5 cellular contexts compared by ENCODE assay signal in genomic region chr14:94588311-94588710, GRCh38. TPM values are rescaled to one million over a fixed set of nuclear protein-coding genes. Genes with fewer than 3 reads are reported as not detected.
"Had no signal": no experiment of that assay in that cellular context is flagged by ENCODE, and none has a peak within 500 bp of the region (broad histone marks: within the 10 kb centered on the region; RNA-seq: fewer than 3 reads in every experiment).

No MANE protein-coding gene starts in this region.

- H3K4me2 ChIP-seq: GM23338 had no signal

- H2AFZ ChIP-seq: GM23338 had no signal

- DNase-seq: H9, HCEC 1CT had no signal

- ATAC-seq: GM23338 had no signal

- H3K4me3 ChIP-seq: GM23338 had no signal

RNA-seq across cellular contexts. Expression of gene SERPINA5, which starts 7.1 kb away (rescaled TPM):
- polyA plus RNA-seq: IgD-negative memory B cell had no signal

RNA-seq across cellular contexts. Expression of gene SERPINA3, which starts 23.9 kb away (rescaled TPM):
- total RNA-seq: GM23338, H1, H9 had no signal
- polyA plus RNA-seq: GM23338, H1, IgD-negative memory B cell had no signal

RNA-seq across cellular contexts. Expression of gene SERPINA4, which starts 27.1 kb away (rescaled TPM):
- total RNA-seq: GM23338, H1, H9 had no signal
- polyA plus RNA-seq: GM23338, H1, IgD-negative memory B cell had no signal
